ENCODE assay signal across 7 cellular contexts in the genomic region with DNA sequence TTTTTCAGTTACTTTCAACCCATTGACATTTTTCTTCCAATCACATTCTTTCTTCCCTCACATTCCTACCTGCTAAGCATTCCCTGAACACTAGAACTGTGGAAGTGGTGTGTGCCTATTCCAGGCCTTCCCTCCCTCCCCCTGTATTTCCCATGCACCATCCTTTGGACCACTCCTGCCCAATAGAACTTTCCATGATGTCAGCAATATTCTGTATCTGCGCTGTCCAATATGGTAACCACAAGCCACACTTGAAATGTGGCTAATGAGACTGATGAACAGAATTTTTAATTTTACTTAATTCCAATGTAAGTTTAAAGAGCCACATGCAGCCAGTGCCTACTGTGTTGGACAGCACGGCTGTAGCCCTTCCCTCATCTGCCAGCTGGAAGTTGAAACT.
"Had no signal": no experiment of that assay in that cellular context is flagged by ENCODE, and none has a peak within 500 bp of the region (broad histone marks: within the 10 kb centered on the region; RNA-seq: fewer than 3 reads in every experiment).

No MANE protein-coding gene starts in this region.

- H3K4me3 ChIP-seq: GM23338, HAP-1 had no signal

- H2AFZ ChIP-seq: GM23338 had no signal

- H3K9ac ChIP-seq: KMS-11 had no signal

- H3K4me1 ChIP-seq: HAP-1 had no signal

- H3K27ac ChIP-seq: KMS-11 had no signal

- DNase-seq: H7, HFFc6, KBM-7 had no signal

- H3K9me3 Mint-ChIP-seq: HFFc6 had no signal

- H3K4me2 ChIP-seq: GM23338, KMS-11 had no signal

- ATAC-seq: GM23338, HCT116 had no signal

- H3K27ac Mint-ChIP-seq: GM23338, HFFc6 had no signal

- H3K4me3 Mint-ChIP-seq: GM23338, HFFc6 had no signal

- H3K9me3 ChIP-seq: HAP-1 had no signal

- H3K36me3 ChIP-seq: HAP-1 had no signal
